ENCODE assay signal across 19 cellular contexts in the genomic region with DNA sequence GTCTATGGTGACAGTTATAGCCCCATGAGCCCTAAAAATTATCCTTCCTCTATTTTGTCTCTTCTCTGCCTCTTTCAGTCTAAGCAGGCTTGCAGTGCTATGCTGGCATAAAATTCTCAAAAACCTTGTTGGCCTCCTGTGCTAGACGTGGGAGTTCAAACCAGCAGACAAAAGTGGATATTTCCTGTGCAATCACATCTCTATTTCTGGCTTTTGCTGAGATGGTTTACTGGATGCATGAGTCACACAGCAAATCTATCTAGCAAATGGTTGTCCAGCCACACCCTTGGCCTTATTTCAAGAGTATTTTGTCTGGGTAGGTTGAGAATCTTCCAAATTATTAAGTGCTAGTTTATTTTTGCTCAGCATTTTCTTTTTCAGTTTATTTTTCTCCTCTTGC.
DNase-seq lines count a peak whose midpoint lies in the region; ATAC-seq, FAIRE-seq and TF ChIP-seq lines count a peak whose summit lies in the region.
"Had no signal": no experiment of that assay in that cellular context is flagged by ENCODE, and none has a peak within 500 bp of the region (broad histone marks: within the 10 kb centered on the region; RNA-seq: fewer than 3 reads in every experiment).

No MANE protein-coding gene starts in this region.

- no peak overlapping the region for H3K4me3 ChIP-seq in breast epithelium
- H3K4me3 ChIP-seq: pancreas had no signal

- H3K27me3 Mint-ChIP-seq in MCF 10A (ENCODE audit: insufficient read depth, unreplicated experiment) (no peaks in the 10 kb centered on the region), glutamatergic neuron (ENCODE audit: unreplicated experiment) (peaks cover 2% of the 10 kb centered on the region)
- H3K27me3 Mint-ChIP-seq in activated CD4-positive, alpha-beta memory T cell treated with anti-CD3 and anti-CD28 coated beads, Interleukin-2, amount 10 ng/mL, durations not matched to agents 7 days and 5 days = no peaks in the 10 kb centered on the region

- POLR2A ChIA-PET in MCF 10A (lab: Yijun Ruan, JAX) = no interaction called here
- POLR2A ChIA-PET in RWPE1 (lab: Yijun Ruan, JAX; ENCODE audit: low non-redundant PET) = no interaction called here
- POLR2A ChIA-PET in activated CD4-positive, alpha-beta memory T cell treated with anti-CD3 and anti-CD28 coated beads, Interleukin-2, amount 10 ng/mL, durations not matched to agents 7 days and 5 days (lab: Charles Lee) = no interaction called here

- no peaks in the 10 kb centered on the region for H3K9me3 ChIP-seq in breast epithelium
- H3K9me3 ChIP-seq: pancreas had no signal

- H3K9me3 Mint-ChIP-seq in MCF 10A (ENCODE audit: unreplicated experiment) (no peaks in the 10 kb centered on the region), glutamatergic neuron (ENCODE audit: unreplicated experiment) (no peaks in the 10 kb centered on the region)
- peaks cover 2% of the 10 kb centered on the region for H3K9me3 Mint-ChIP-seq in activated CD4-positive, alpha-beta memory T cell treated with anti-CD3 and anti-CD28 coated beads, Interleukin-2, amount 10 ng/mL, durations not matched to agents 7 days and 5 days

- intact Hi-C loops in MCF 10A (cut with micrococcal nuclease) = no loop called here
- intact Hi-C loops in breast epithelium (cut with DNase I; ENCODE audit: low total_unique reads) = no loop called here

- no peaks in the 10 kb centered on the region for H3K27me3 ChIP-seq in breast epithelium
- no peaks in the 10 kb centered on the region for H3K27me3 ChIP-seq in foreskin keratinocyte
- H3K27me3 ChIP-seq: pancreas had no signal

- H3K4me1 Mint-ChIP-seq in MCF 10A (ENCODE audit: insufficient read depth, unreplicated experiment) (peaks cover 20% of the 10 kb centered on the region), glutamatergic neuron (ENCODE audit: low read depth, unreplicated experiment) (no peaks in the 10 kb centered on the region)
- H3K4me1 Mint-ChIP-seq in activated CD4-positive, alpha-beta memory T cell treated with anti-CD3 and anti-CD28 coated beads, Interleukin-2, amount 10 ng/mL, durations not matched to agents 7 days and 5 days = no peaks in the 10 kb centered on the region

- BruUV-seq in MCF 10A (replicated peaks; lab: Mats Ljungman, UMichigan) = no TSS peak

- H3K27ac ChIP-seq in breast epithelium (no peak overlapping the region), RWPE1 (peak overlapping the region; percentile 72), foreskin keratinocyte (peak overlapping the region; percentile 96)
- H3K27ac ChIP-seq: pancreas had no signal

- H3K4me1 ChIP-seq in breast epithelium (no peaks in the 10 kb centered on the region), foreskin keratinocyte (peaks cover 28% of the 10 kb centered on the region)
- H3K4me1 ChIP-seq: pancreas had no signal

- CTCF ChIA-PET in MCF 10A (lab: Yijun Ruan, JAX) (interaction anchor here (0.7 to 1.0 kb wide), 3 partner anchors 19 to 1818 kb away, joined by 3 read pairs; no protein-coding TSS in a partner anchor), RWPE1 (lab: Yijun Ruan, JAX) (interaction anchor here (0.7 kb wide), 1 partner anchor 1327 kb away, joined by 3 read pairs; no protein-coding TSS in a partner anchor)
- CTCF ChIA-PET in activated CD4-positive, alpha-beta memory T cell treated with anti-CD3 and anti-CD28 coated beads, Interleukin-2, amount 10 ng/mL, durations not matched to agents 7 days and 5 days (lab: Charles Lee) = no interaction called here

- H3K27ac Mint-ChIP-seq in MCF 10A (ENCODE audit: low read depth, unreplicated experiment) (peak overlapping the region; percentile 95), glutamatergic neuron (ENCODE audit: unreplicated experiment) (no peak overlapping the region)
- no peak overlapping the region for H3K27ac Mint-ChIP-seq in activated CD4-positive, alpha-beta memory T cell treated with anti-CD3 and anti-CD28 coated beads, Interleukin-2, amount 10 ng/mL, durations not matched to agents 7 days and 5 days

- peak; percentile 23 for FAIRE-seq in urothelium cell line (lab: Jason Lieb, UNC)
- FAIRE-seq: frontal cortex, pancreas had no signal

- no peaks in the 10 kb centered on the region for H3K36me3 ChIP-seq in breast epithelium
- H3K36me3 ChIP-seq: pancreas had no signal

- no peak for TF ChIP-seq CTCF in MCF 10A (IDR thresholded peaks at IDR 0.05; ENCODE audit: unreplicated experiment)
- TF ChIP-seq CTCF in breast epithelium (IDR thresholded peaks at IDR 0.05) = no peak
- TF ChIP-seq CTCF in RWPE1 (conservative IDR thresholded peaks at IDR 0.05; ENCODE audit: low read depth) = no peak
- no peak for TF ChIP-seq CTCF in foreskin keratinocyte (conservative IDR thresholded peaks at IDR 0.05)
- no peak for TF ChIP-seq CTCF in glutamatergic neuron (IDR thresholded peaks at IDR 0.05; ENCODE audit: partially characterized antibody, unreplicated experiment)

- H3K36me3 Mint-ChIP-seq in MCF 10A (ENCODE audit: insufficient read depth, unreplicated experiment) (no peaks in the 10 kb centered on the region), glutamatergic neuron (ENCODE audit: unreplicated experiment) (no peaks in the 10 kb centered on the region)
- no peaks in the 10 kb centered on the region for H3K36me3 Mint-ChIP-seq in activated CD4-positive, alpha-beta memory T cell treated with anti-CD3 and anti-CD28 coated beads, Interleukin-2, amount 10 ng/mL, durations not matched to agents 7 days and 5 days (ENCODE audit: low read depth)

- H3K4me3 Mint-ChIP-seq in MCF 10A (ENCODE audit: unreplicated experiment) (peak overlapping the region; percentile 48), glutamatergic neuron (ENCODE audit: unreplicated experiment) (no peak overlapping the region)
- H3K4me3 Mint-ChIP-seq in activated CD4-positive, alpha-beta memory T cell treated with anti-CD3 and anti-CD28 coated beads, Interleukin-2, amount 10 ng/mL, durations not matched to agents 7 days and 5 days = no peak overlapping the region

- TF ChIP-seq POLR2A in breast epithelium (IDR thresholded peaks at IDR 0.05) = no peak

- peak; percentile 84 for DNase-seq in MCF 10A (ENCODE audit: unreplicated experiment)
- DNase-seq in breast epithelium (ENCODE audit: low spot score in 2 of 2) = no peak
- DNase-seq in RWPE1 (ENCODE audit: low spot score) = peak; percentile 70
- peak; percentile 49 to 79 for DNase-seq in foreskin keratinocyte
- peak; percentile 69 for DNase-seq in urothelium cell line (ENCODE audit: low spot score)
- no peak for DNase-seq in activated CD4-positive, alpha-beta memory T cell treated with anti-CD3 and anti-CD28 coated beads, Interleukin-2, amount 10 ng/mL, durations not matched to agents 7 days and 5 days
- DNase-seq in DMS 273 treated with DMSO at 0.1 percent for 48 hours (lab: John Stamatoyannopoulos, UW) = no peak
- no peak for DNase-seq in glutamatergic neuron
- DNase-seq: activated CD4-positive, alpha-beta T cell treated with anti-CD3 and anti-CD28 coated beads for 48 hours; amniotic stem cell; Calu3; cortex of kidney; HCEC 1CT; midbrain; pancreas; stimulated activated CD4-positive, alpha-beta T cell treated with anti-CD3 and anti-CD28 coated beads, Interleukin-12 subunit alpha, Interleukin-12 subunit beta, amount 100 ng/mL, for 4 hours; substantia nigra; T-helper 2 cell had no signal

- peak; percentile 68 for ATAC-seq in foreskin keratinocyte

Comparison
In these comparisons a context has a peak if more than half of its experiments do, and no peak if none do; other contexts are left out.
1. DNase-seq: peak in MCF 10A (single experiment), RWPE1 (single experiment), foreskin keratinocyte (2 of 2) and urothelium cell line (single experiment); none in breast epithelium (0 of 2), activated CD4-positive, alpha-beta memory T cell treated with anti-CD3 and anti-CD28 coated beads, Interleukin-2, amount 10 ng/mL, durations not matched to agents 7 days and 5 days (single experiment), DMS 273 treated with DMSO at 0.1 percent for 48 hours (single experiment) and glutamatergic neuron (single experiment).
2. H3K27ac ChIP-seq: peak in RWPE1 (single experiment) and foreskin keratinocyte (single experiment); none in breast epithelium (0 of 2).